In genomic region chrX:48997865-48998264, GRCh38 we compare ENCODE assay signal across 18 cellular contexts.
"Had no signal": no experiment of that assay in that cellular context is flagged by ENCODE, and none has a peak within 500 bp of the region (broad histone marks: within the 10 kb centered on the region; RNA-seq: fewer than 3 reads in every experiment).

No MANE protein-coding gene starts in this region.

- H3K27ac ChIP-seq: coronary artery, lower lobe of right lung, tibial nerve had no signal

- H3K4me3 ChIP-seq: coronary artery, lower lobe of right lung, tibial nerve had no signal

- H3K9me3 ChIP-seq: lower lobe of right lung, tibial nerve had no signal

- H3K27me3 Mint-ChIP-seq: naive thymus-derived CD8-positive, alpha-beta T cell had no signal

- ATAC-seq: activated CD4-positive, CD25-positive, alpha-beta regulatory T cell treated with anti-CD3 and anti-CD28 coated beads, Interleukin-2, amount 50 U/mL, for 24 hours; lower lobe of right lung; naive thymus-derived CD8-positive, alpha-beta T cell; SK-N-SH treated with all-trans-retinoic acid at 6 μM for 48 hours; stimulated activated naive CD8-positive, alpha-beta T cell treated with anti-CD3 and anti-CD28 coated beads, Interleukin-15, Interleukin-2, amounts not matched to agents 100 U/mL and 50 U/mL, for 24 hours; T-cell had no signal

- H3K4me3 Mint-ChIP-seq: T-cell had no signal

- H3K9me3 Mint-ChIP-seq: T-cell had no signal

- DNase-seq: activated effector memory CD4-positive, alpha-beta T cell treated with anti-CD3 and anti-CD28 coated beads, Interleukin-2, amount 50 U/mL, for 16 hours; anterior cingulate cortex; head of caudate nucleus; lower lobe of right lung; naive thymus-derived CD8-positive, alpha-beta T cell; occipital lobe; retina; stimulated activated CD4-positive, alpha-beta T cell treated with anti-CD3 and anti-CD28 coated beads, Interleukin-12 subunit alpha, Interleukin-12 subunit beta, amount 100 ng/mL, for 4 hours; stimulated activated CD4-positive, alpha-beta T cell treated with anti-CD3 and anti-CD28 coated beads, Interleukin-1b, Interleukin-23, amount 100 ng/mL, for 48 hours; stimulated activated CD8-positive, alpha-beta memory T cell treated with anti-CD3 and anti-CD28 coated beads, Interleukin-4, amount 100 ng/mL, for 48 hours; stimulated activated naive CD8-positive, alpha-beta T cell treated with anti-CD3 and anti-CD28 coated beads, Interleukin-15, Interleukin-2, amounts not matched to agents 100 U/mL and 50 U/mL, for 24 hours; substantia nigra; T-cell; T1000 had no signal

- H3K27me3 ChIP-seq: tibial nerve had no signal
